ENCODE assay signal across 8 cellular contexts in genomic region chr7:29684787-29685650, GRCh38.
DNase-seq lines count a peak whose midpoint lies in the region; ATAC-seq and TF ChIP-seq lines count a peak whose summit lies in the region.

No MANE protein-coding gene starts in this region.

- no peaks in the 10 kb centered on the region for H3K36me3 ChIP-seq in transverse colon

- H3K27me3 ChIP-seq in transverse colon: no peaks in the 10 kb centered on the region

- peak overlapping the region; percentile 96 to 98 (median 97) for H3K27ac ChIP-seq in transverse colon

- intact Hi-C loops in transverse colon (cut with DNase I; ENCODE audit: low total_unique reads): no loop called here

- no peaks in the 10 kb centered on the region for H3K9me3 ChIP-seq in transverse colon

- in situ Hi-C loops in Caki2 (cut with HindIII; ENCODE audit: low pct_unique_long_range_greater_than_20kb, low sequenced_read_pairs) (no loop called here), transverse colon (cut with MboI; ENCODE audit: low pct_ligation_motif_present in 1 of 4, low pct_unique_long_range_greater_than_20kb in 1 of 4, low sequenced_read_pairs in 3 of 4) (no loop called here)

- TF ChIP-seq CTCF in transverse colon (IDR thresholded peaks at IDR 0.05): no peak

- DNase-seq in Caki2 (ENCODE audit: low read depth): peak; percentile 81
- DNase-seq in HT1080 (ENCODE audit: low read depth): peak; percentile 57
- DNase-seq in SHP77 (lab: John Stamatoyannopoulos, UW): peak; percentile 45 to 76
- peak; percentile 74 for DNase-seq in glomerular visceral epithelial cell (ENCODE audit: extremely low spot score)
- DNase-seq in non-pigmented ciliary epithelial cell (ENCODE audit: low read depth): peak; percentile 1
- peak; percentile 76 for DNase-seq in transverse colon

- no peak overlapping the region for H3K27ac Mint-ChIP-seq in activated naive CD8-positive, alpha-beta T cell

- H3K4me3 ChIP-seq in transverse colon: peak overlapping the region; percentile 75 to 99 (median 82)

- TF ChIP-seq POLR2A in transverse colon (IDR thresholded peaks at IDR 0.05): peak; percentile 33

- H3K9me3 Mint-ChIP-seq in activated naive CD8-positive, alpha-beta T cell (ENCODE audit: low read depth): no peaks in the 10 kb centered on the region

- peaks cover 5% of the 10 kb centered on the region for H3K4me1 Mint-ChIP-seq in activated naive CD8-positive, alpha-beta T cell (ENCODE audit: low read depth)

- H3K4me1 ChIP-seq in transverse colon: peaks cover 0 to 16% (median 9%) of the 10 kb centered on the region in 4 donors

- ATAC-seq in GM21367 (IDR thresholded peaks at IDR 0.05; ENCODE audit: unreplicated experiment): peak; percentile 72

- H3K27me3 Mint-ChIP-seq in activated naive CD8-positive, alpha-beta T cell: peaks cover 6% of the 10 kb centered on the region

- H3K4me3 Mint-ChIP-seq in activated naive CD8-positive, alpha-beta T cell: peak overlapping the region; percentile 88

- H3K36me3 Mint-ChIP-seq in activated naive CD8-positive, alpha-beta T cell: no peaks in the 10 kb centered on the region

- 0% methylated on average over 30 of the region's 114 CpGs; no CpG with 5 or more reads in 1 of the 2 donors for WGBS in transverse colon (ENCODE audit: low coverage in 1 of 2), 2 donors

- no peak for TF ChIP-seq EP300 in transverse colon (IDR thresholded peaks at IDR 0.05; ENCODE audit: low read depth)

Comparison
In these comparisons a context has a peak if more than half of its experiments do, and no peak if none do; other contexts are left out.
1. Peak in every context shown above with its lines: DNase-seq, ATAC-seq, H3K4me3 ChIP-seq and H3K27ac ChIP-seq.
2. DNase-seq: peak in every context shown above with its lines; median percentile 81 in Caki2; 76 in transverse colon; 74 in glomerular visceral epithelial cell; 60 in SHP77; 57 in HT1080; 1 in non-pigmented ciliary epithelial cell.